Comparison of ENCODE assay signal across 34 cellular contexts in the genomic region with DNA sequence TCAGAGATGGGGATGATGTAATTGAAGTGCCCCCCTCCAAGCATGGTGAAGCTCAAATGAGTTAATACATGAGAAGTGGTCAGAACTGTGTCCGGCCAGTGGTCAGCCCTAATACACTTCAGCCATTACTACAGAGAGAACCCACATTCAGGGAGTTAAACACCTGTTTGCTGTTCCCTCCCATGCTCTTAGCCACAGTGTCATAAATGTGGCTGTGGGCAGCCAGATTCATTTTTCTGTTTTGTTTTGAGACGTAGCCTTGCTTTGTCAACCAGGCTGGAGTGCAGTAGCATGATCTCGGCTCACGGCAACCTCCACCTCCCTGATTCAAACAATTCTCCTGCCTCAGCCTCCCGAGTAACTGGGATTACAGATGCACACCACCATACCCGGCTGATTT.
"Had no signal": no experiment of that assay in that cellular context is flagged by ENCODE, and none has a peak within 500 bp of the region (broad histone marks: within the 10 kb centered on the region; RNA-seq: fewer than 3 reads in every experiment).

No MANE protein-coding gene starts in this region.

- DNase-seq: Karpas-422, Kasumi-1, MG63, MV-4-11, NCI-H1048, NCI-H1092, NCI-H1092 treated with DMSO at 0.1 percent for 48 hours, NCI-H1105, NCI-H1105 treated with DMSO at 0.1 percent for 48 hours, NCI-H1417, NCI-H1417 treated with DMSO at 0.1 percent for 48 hours, NCI-H146, NCI-H1694, NCI-H1694 treated with DMSO at 0.1 percent for 48 hours, NCI-H187, NCI-H187 treated with DMSO at 0.1 percent for 48 hours, NCI-H1930, NCI-H2029, NCI-H2029 treated with DMSO at 0.1 percent for 48 hours, NCI-H2081, NCI-H2081 treated with DMSO at 0.1 percent for 48 hours, NCI-H2107, NCI-H2171, NCI-H2171 treated with DMSO at 0.1 percent for 48 hours, NCI-H2227 treated with DMSO at 0.1 percent for 48 hours, NCI-H226, NCI-H345, NCI-H446, NCI-H446 treated with DMSO at 0.1 percent for 48 hours, NCI-H510A, NCI-H510A treated with DMSO at 0.1 percent for 48 hours, NCI-H524, NCI-H524 treated with DMSO at 0.1 percent for 48 hours, NCI-H526 had no signal

- H3K27me3 ChIP-seq: MG63 had no signal

- H3K9me3 ChIP-seq: MG63 had no signal

- H3K4me3 ChIP-seq: MG63 had no signal

- H3K36me3 ChIP-seq: MG63 had no signal
